Comparison of ENCODE assay signal across 1 cellular context in genomic region chr1:185934476-185935189, GRCh38.
TF ChIP-seq lines count a peak whose summit lies in the region.

No MANE protein-coding gene starts in this region.

TF ChIP-seq in SK-N-SH, 30 proteins besides CTCF, POLR2A, EP300 and RAD21 (continued from another document):
- TF ChIP-seq ZBTB33 (IDR thresholded peaks at IDR 0.05; ENCODE audit: borderline replicate concordance, low read depth), result no peak
- no peak for TF ChIP-seq RFX5 (IDR thresholded peaks at IDR 0.05; ENCODE audit: low read length)
- TF ChIP-seq JUND (IDR thresholded peaks at IDR 0.05), result no peak
